In the genomic region with DNA sequence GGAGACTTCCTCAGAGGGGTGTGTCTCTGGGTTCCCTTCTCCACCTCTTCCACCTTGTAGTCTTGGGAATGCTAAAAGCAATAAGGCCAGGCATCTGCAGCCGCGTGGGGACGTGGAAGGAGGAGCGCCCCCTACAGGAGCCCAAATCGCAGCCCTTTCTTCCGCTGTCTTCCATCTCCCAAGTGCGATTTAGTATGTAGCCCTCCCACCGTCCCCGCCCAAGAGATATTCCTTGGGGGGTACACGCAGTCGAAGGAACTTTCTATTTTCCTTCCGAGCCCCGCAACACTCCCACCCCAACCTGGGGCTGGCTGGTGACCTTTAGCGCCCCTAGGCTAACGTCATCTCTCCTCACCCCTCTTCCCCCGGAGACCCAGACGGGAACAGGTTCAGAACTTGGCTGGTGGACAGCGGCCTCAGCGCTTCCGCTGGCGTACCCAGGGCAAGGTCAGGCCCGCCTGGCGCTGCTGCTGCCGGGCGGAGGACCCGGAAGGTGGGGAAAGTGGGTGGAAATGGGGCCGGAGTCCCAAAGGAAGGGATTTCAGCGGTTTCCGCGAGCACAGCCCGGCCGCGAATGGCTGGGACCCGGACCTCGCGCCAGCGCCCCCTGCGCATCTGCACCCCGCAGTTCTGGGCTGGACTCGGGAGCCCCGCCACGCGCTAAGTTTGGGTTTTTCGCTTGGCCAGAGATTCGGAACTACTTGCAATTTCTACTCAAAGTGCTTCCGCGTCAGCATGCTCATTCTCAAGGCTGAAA, we compare ENCODE assay signal across 1 cellular context.
TF ChIP-seq lines count a peak whose summit lies in the region.

No MANE protein-coding gene starts in this region.

TF ChIP-seq in H1, 55 proteins besides CTCF, POLR2A, EP300 and RAD21:
- TF ChIP-seq EGR1 (IDR thresholded peaks at IDR 0.05; ENCODE audit: borderline replicate concordance, low read depth, low read length) (peak; percentile 16; the same call in 1 of the 2 replicates), RNF2 (IDR thresholded peaks at IDR 0.05; ENCODE audit: borderline replicate concordance, low read depth, low read length, missing control alignments, poor library complexity, severe bottlenecking) (no peak), CHD2 (IDR thresholded peaks at IDR 0.05; ENCODE audit: low read length) (no peak), ATF3 (IDR thresholded peaks at IDR 0.05; ENCODE audit: insufficient read depth, low read depth, low read length) (no peak), GTF2F1 (IDR thresholded peaks at IDR 0.05; ENCODE audit: borderline replicate concordance, low read depth, low read length) (no peak), YY1 (IDR thresholded peaks at IDR 0.05; ENCODE audit: low read depth, low read length) (no peak), CEBPB (IDR thresholded peaks at IDR 0.05; ENCODE audit: low read depth, low read length) (0 out of 2 replicates have a peak, but pooled peaks have one; percentile 3), MAFK (IDR thresholded peaks at IDR 0.05; ENCODE audit: low read depth, low read length) (no peak), RBBP5 (IDR thresholded peaks at IDR 0.05; ENCODE audit: borderline replicate concordance, low read depth, low read length) (0 out of 2 replicates have a peak, but pooled peaks have one; percentile 33), SIRT6 (IDR thresholded peaks at IDR 0.05; ENCODE audit: low read length) (no peak), TAF7 (optimal IDR thresholded peaks at IDR 0.05; ENCODE audit: borderline replicate concordance, low read depth, low read length) (peak; percentile 61), FOSL1 (IDR thresholded peaks at IDR 0.05; ENCODE audit: insufficient read depth, low read depth, low read length) (no peak), MAX (IDR thresholded peaks at IDR 0.05) (peak; percentile 78), RXRA (IDR thresholded peaks at IDR 0.05; ENCODE audit: insufficient read depth, low read depth, low read length) (no peak), JUND (IDR thresholded peaks at IDR 0.05; ENCODE audit: low read length) (peak; percentile 20; the same call in 1 of the 2 replicates), BCL11A (IDR thresholded peaks at IDR 0.05; ENCODE audit: low read depth in 2 of 2, low read length in 2 of 2) (no peak), SRF (IDR thresholded peaks at IDR 0.05; ENCODE audit: low read depth, low read length) (no peak), SUZ12 (IDR thresholded peaks at IDR 0.05; ENCODE audit: low read length) (no peak), POU5F1 (IDR thresholded peaks at IDR 0.05; ENCODE audit: low read depth, low read length) (no peak), TEAD4 (IDR thresholded peaks at IDR 0.05; ENCODE audit: low read depth, low read length) (no peak; the same call in 1 of the 2 replicates), CBX5 (IDR thresholded peaks at IDR 0.05; ENCODE audit: low read depth, low read length) (no peak), HDAC6 (IDR thresholded peaks at IDR 0.05; ENCODE audit: low read depth, low read length) (no peak), NANOG (IDR thresholded peaks at IDR 0.05; ENCODE audit: insufficient read depth, low read depth, low read length, poor library complexity, severe bottlenecking) (no peak), KDM1A (IDR thresholded peaks at IDR 0.05; ENCODE audit: borderline replicate concordance, low read length) (no peak), POLR2AphosphoS5 (IDR thresholded peaks at IDR 0.05; ENCODE audit: low read depth, low read length) (no peak), SP2 (IDR thresholded peaks at IDR 0.05; ENCODE audit: low read length) (no peak), SP4 (IDR thresholded peaks at IDR 0.05; ENCODE audit: low read length) (no peak), CHD7 (IDR thresholded peaks at IDR 0.05; ENCODE audit: insufficient replicate concordance, low read length) (no peak), BACH1 (IDR thresholded peaks at IDR 0.05; ENCODE audit: low read length) (no peak; the same call in 1 of the 2 replicates), CTBP2 (IDR thresholded peaks at IDR 0.05; ENCODE audit: borderline replicate concordance, insufficient read depth, insufficient read length, low read length) (peak; percentile 76), SAP30 (IDR thresholded peaks at IDR 0.05; ENCODE audit: insufficient read depth, insufficient replicate concordance, low read length) (peak; percentile 86), CBX8 (IDR thresholded peaks at IDR 0.05; ENCODE audit: borderline replicate concordance, low read depth, low read length) (no peak), JUN (IDR thresholded peaks at IDR 0.05; ENCODE audit: low read depth, low read length) (no peak), TCF12 (IDR thresholded peaks at IDR 0.05; ENCODE audit: low read depth, low read length) (0 out of 2 replicates have a peak, but pooled peaks have one; percentile 3), SIX5 (IDR thresholded peaks at IDR 0.05; ENCODE audit: low read depth, low read length) (no peak), TAF1 (IDR thresholded peaks at IDR 0.05; ENCODE audit: low read depth, low read length) (no peak), KDM4A (IDR thresholded peaks at IDR 0.05; ENCODE audit: low read depth, low read length, severe bottlenecking) (peak; percentile 83), ATF2 (IDR thresholded peaks at IDR 0.05; ENCODE audit: low read length) (peak; percentile 73; the same call in 1 of the 2 replicates), ZNF274 (IDR thresholded peaks at IDR 0.05; ENCODE audit: borderline replicate concordance, extremely low read depth, low read length) (no peak), TBP (IDR thresholded peaks at IDR 0.05; ENCODE audit: low read depth, low read length) (peak; percentile 41; the same call in 1 of the 2 replicates), CREB1 (IDR thresholded peaks at IDR 0.05) (peak; percentile 61), SIN3A (conservative IDR thresholded peaks at IDR 0.05 in 1 of 2, IDR thresholded peaks at IDR 0.05 in 1 of 2; ENCODE audit: low read depth in 1 of 2, low read length in 2 of 2) (peak; percentile 91 to 95), HDAC2 (IDR thresholded peaks at IDR 0.05; ENCODE audit: borderline replicate concordance in 1 of 2, low read depth in 2 of 2, low read length in 2 of 2) (peak in 1 of 2 experiments; percentile 87; a peak in 2 of 4 replicates), ASH2L (IDR thresholded peaks at IDR 0.05; ENCODE audit: low read length) (peak; percentile 68), CHD1 (IDR thresholded peaks at IDR 0.05; ENCODE audit: low read depth, low read length) (no peak), SP1 (IDR thresholded peaks at IDR 0.05; ENCODE audit: low read depth, low read length) (no peak), PHF8 (conservative IDR thresholded peaks at IDR 0.05; ENCODE audit: low read depth, low read length) (0 out of 2 replicates have a peak, but pooled peaks have one; percentile 18), NRF1 (IDR thresholded peaks at IDR 0.05; ENCODE audit: low read depth, low read length) (no peak), BRCA1 (IDR thresholded peaks at IDR 0.05; ENCODE audit: low read depth, low read length) (no peak), GABPA (IDR thresholded peaks at IDR 0.05; ENCODE audit: borderline replicate concordance, insufficient read depth, low read length) (peak; percentile 81), EZH2 (IDR thresholded peaks at IDR 0.05; ENCODE audit: low read depth, low read length, severe bottlenecking) (peak; percentile 3), KDM5A (IDR thresholded peaks at IDR 0.05; ENCODE audit: low read length) (no peak), RFX5 (IDR thresholded peaks at IDR 0.05; ENCODE audit: borderline replicate concordance, low read depth, low read length) (0 out of 2 replicates have a peak, but pooled peaks have one; percentile 15)
- TF ChIP-seq, protein P1, sequence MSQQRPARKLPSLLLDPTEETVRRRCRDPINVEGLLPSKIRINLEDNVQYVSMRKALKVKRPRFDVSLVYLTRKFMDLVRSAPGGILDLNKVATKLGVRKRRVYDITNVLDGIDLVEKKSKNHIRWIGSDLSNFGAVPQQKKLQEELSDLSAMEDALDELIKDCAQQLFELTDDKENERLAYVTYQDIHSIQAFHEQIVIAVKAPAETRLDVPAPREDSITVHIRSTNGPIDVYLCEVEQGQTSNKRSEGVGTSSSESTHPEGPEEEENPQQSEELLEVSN (IDR thresholded peaks at IDR 0.05): no peak
- TF ChIP-seq, protein P2, sequence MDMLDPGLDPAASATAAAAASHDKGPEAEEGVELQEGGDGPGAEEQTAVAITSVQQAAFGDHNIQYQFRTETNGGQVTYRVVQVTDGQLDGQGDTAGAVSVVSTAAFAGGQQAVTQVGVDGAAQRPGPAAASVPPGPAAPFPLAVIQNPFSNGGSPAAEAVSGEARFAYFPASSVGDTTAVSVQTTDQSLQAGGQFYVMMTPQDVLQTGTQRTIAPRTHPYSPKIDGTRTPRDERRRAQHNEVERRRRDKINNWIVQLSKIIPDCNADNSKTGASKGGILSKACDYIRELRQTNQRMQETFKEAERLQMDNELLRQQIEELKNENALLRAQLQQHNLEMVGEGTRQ (IDR thresholded peaks at IDR 0.05; ENCODE audit: low read length): no peak
